15 cellular contexts compared by ENCODE assay signal in genomic region chr1:40416709-40417108, GRCh38. TPM values are rescaled to one million over a fixed set of nuclear protein-coding genes. Genes with fewer than 3 reads are reported as not detected.
A peak's percentile ranks its signal among the peaks of the same experiment; 100 is the strongest.
DNase-seq lines count a peak whose midpoint lies in the region; ATAC-seq and TF ChIP-seq lines count a peak whose summit lies in the region.
"Had no signal": no experiment of that assay in that cellular context is flagged by ENCODE, and none has a peak within 500 bp of the region (broad histone marks: within the 10 kb centered on the region; RNA-seq: fewer than 3 reads in every experiment).

No MANE protein-coding gene starts in this region.

- H3K36me3 ChIP-seq in OCI-LY7 (ENCODE audit: insufficient read depth, low read length) = peaks cover 95% of the 10 kb centered on the region

- no peak overlapping the region for H3K4me3 ChIP-seq in OCI-LY7 (ENCODE audit: low read depth, low read length, poor library complexity, severe bottlenecking)
- H3K4me3 ChIP-seq: BLaER1, GM23338 had no signal

- TF ChIP-seq CTCF in OCI-LY7 (conservative IDR thresholded peaks at IDR 0.05; ENCODE audit: low read length) = no peak

- POLR2A ChIA-PET in OCI-LY7 (lab: Charles Lee) = interaction anchor here (0.6 to 0.7 kb wide), 2 partner anchors 12 to 248 kb away, joined by 4 read pairs; no protein-coding TSS in a partner anchor

- H3K36me3 Mint-ChIP-seq in activated T-cell treated with anti-CD3 and anti-CD28 coated beads, Interleukin-2, amount 50 U/mL, for 72 hours (ENCODE audit: insufficient read depth in 2 of 2) = peaks cover 56 to 82% of the 10 kb centered on the region in 2 donors
- peaks cover 64 to 81% of the 10 kb centered on the region in 2 donors for H3K36me3 Mint-ChIP-seq in naive B cell

- H3K4me3 Mint-ChIP-seq in activated T-cell treated with anti-CD3 and anti-CD28 coated beads, Interleukin-2, amount 50 U/mL, for 72 hours = no peak overlapping the region
- H3K4me3 Mint-ChIP-seq in stimulated activated naive CD8-positive, alpha-beta T cell treated with anti-CD3 and anti-CD28 coated beads, Interleukin-15, amount 100 ng/mL, for 72 hours = no peak overlapping the region
- no peak overlapping the region for H3K4me3 Mint-ChIP-seq in naive B cell
- H3K4me3 Mint-ChIP-seq: GM23338 had no signal

- peak overlapping the region; percentile 72 for H3K27ac Mint-ChIP-seq in activated T-cell treated with anti-CD3 and anti-CD28 coated beads, Interleukin-2, amount 50 U/mL, for 72 hours
- H3K27ac Mint-ChIP-seq in stimulated activated naive CD8-positive, alpha-beta T cell treated with anti-CD3 and anti-CD28 coated beads, Interleukin-15, amount 100 ng/mL, for 72 hours = peak overlapping the region in 1 of 2 donors; percentile 35
- peak overlapping the region in 4 of 6 donors; percentile 32 to 83 (median 76) for H3K27ac Mint-ChIP-seq in naive B cell
- H3K27ac Mint-ChIP-seq: GM23338 had no signal

- no TSS peak for BruUV-seq in OCI-LY7 (replicated peaks; lab: Mats Ljungman, UMichigan)

- no peaks in the 10 kb centered on the region for H3K9me3 Mint-ChIP-seq in activated T-cell treated with anti-CD3 and anti-CD28 coated beads, Interleukin-2, amount 50 U/mL, for 72 hours
- H3K9me3 Mint-ChIP-seq in stimulated activated naive CD8-positive, alpha-beta T cell treated with anti-CD3 and anti-CD28 coated beads, Interleukin-15, amount 100 ng/mL, for 72 hours = no peaks in the 10 kb centered on the region
- no peaks in the 10 kb centered on the region for H3K9me3 Mint-ChIP-seq in naive B cell
- H3K9me3 Mint-ChIP-seq: GM23338 had no signal

- H4K20me1 ChIP-seq in OCI-LY7 (ENCODE audit: insufficient read depth, low read length) = no peaks in the 10 kb centered on the region
- H4K20me1 ChIP-seq: BLaER1 had no signal

- intact Hi-C loops in OCI-LY7 (cut with micrococcal nuclease; ENCODE audit: unreplicated experiment) = no loop called here

- peak in 1 of 2 donors; percentile 18 for ATAC-seq in activated T-cell treated with anti-CD3 and anti-CD28 coated beads, Interleukin-2, amount 50 U/mL, for 72 hours (replicated peaks in 1 of 2)
- peak; percentile 23 for ATAC-seq in stimulated activated naive CD8-positive, alpha-beta T cell treated with anti-CD3 and anti-CD28 coated beads, Interleukin-15, Interleukin-2, amounts not matched to agents 100 U/mL and 50 U/mL, for 24 hours
- no peak for ATAC-seq in stimulated activated naive CD8-positive, alpha-beta T cell treated with anti-CD3 and anti-CD28 coated beads, Interleukin-15, amount 100 ng/mL, for 72 hours
- no peak for ATAC-seq in naive B cell (ENCODE audit: low read depth in 2 of 2)
- ATAC-seq in GM19395 (IDR thresholded peaks at IDR 0.05; ENCODE audit: unreplicated experiment) = no peak
- ATAC-seq in GM21447 (IDR thresholded peaks at IDR 0.05; ENCODE audit: unreplicated experiment) = no peak
- ATAC-seq: GM23338 had no signal

- H3K4me1 ChIP-seq in OCI-LY7 (ENCODE audit: insufficient read depth, low read length, poor library complexity, severe bottlenecking) = no peaks in the 10 kb centered on the region

- no peak overlapping the region for H3K27ac ChIP-seq in OCI-LY7 (ENCODE audit: low read depth, low read length, poor library complexity, severe bottlenecking)
- H3K27ac ChIP-seq: BLaER1 had no signal

- no peaks in the 10 kb centered on the region for H3K9me3 ChIP-seq in OCI-LY7 (ENCODE audit: low read length)
- H3K9me3 ChIP-seq: BLaER1 had no signal

- no peak overlapping the region for H3K4me2 ChIP-seq in OCI-LY7 (ENCODE audit: low read length)
- H3K4me2 ChIP-seq: BLaER1, GM23338 had no signal

- H3K79me2 ChIP-seq in OCI-LY7 (ENCODE audit: insufficient read depth, low read depth, low read length) = no peaks in the 10 kb centered on the region

- H3K4me1 Mint-ChIP-seq in activated T-cell treated with anti-CD3 and anti-CD28 coated beads, Interleukin-2, amount 50 U/mL, for 72 hours (ENCODE audit: low read depth) = peaks cover 22% of the 10 kb centered on the region
- H3K4me1 Mint-ChIP-seq in stimulated activated naive CD8-positive, alpha-beta T cell treated with anti-CD3 and anti-CD28 coated beads, Interleukin-15, amount 100 ng/mL, for 72 hours = peaks cover 67% of the 10 kb centered on the region
- peaks cover 15 to 28% (median 19%) of the 10 kb centered on the region in 3 donors for H3K4me1 Mint-ChIP-seq in naive B cell
- H3K4me1 Mint-ChIP-seq: GM23338 had no signal

- H3K9me2 ChIP-seq in OCI-LY7 (ENCODE audit: insufficient read depth, low read length) = no peaks in the 10 kb centered on the region

- DNase-seq in activated T-cell treated with anti-CD3 and anti-CD28 coated beads, Interleukin-2, amount 50 U/mL, for 72 hours = no peak
- DNase-seq in activated T-cell treated with anti-CD3 and anti-CD28 coated beads, Interleukin-2, amount 50 U/mL, for 1 hour = no peak
- no peak for DNase-seq in stimulated activated naive CD8-positive, alpha-beta T cell treated with anti-CD3 and anti-CD28 coated beads, Interleukin-15, Interleukin-2, amounts not matched to agents 100 U/mL and 50 U/mL, for 24 hours
- DNase-seq in stimulated activated naive CD8-positive, alpha-beta T cell treated with anti-CD3 and anti-CD28 coated beads, Interleukin-15, amount 100 ng/mL, for 72 hours = no peak
- DNase-seq in naive B cell (no peak), OCI-LY7 (ENCODE audit: low spot score) (no peak)
- DNase-seq: 8988T, AML-193, Calu3, DMS 273 treated with DMSO at 0.1 percent for 48 hours, H7 had no signal

- no peaks in the 10 kb centered on the region for H3K27me3 Mint-ChIP-seq in activated T-cell treated with anti-CD3 and anti-CD28 coated beads, Interleukin-2, amount 50 U/mL, for 72 hours (ENCODE audit: low read depth)
- no peaks in the 10 kb centered on the region for H3K27me3 Mint-ChIP-seq in stimulated activated naive CD8-positive, alpha-beta T cell treated with anti-CD3 and anti-CD28 coated beads, Interleukin-15, amount 100 ng/mL, for 72 hours
- H3K27me3 Mint-ChIP-seq in naive B cell = no peaks in the 10 kb centered on the region

- no peak overlapping the region for H2AFZ ChIP-seq in OCI-LY7 (ENCODE audit: low read length)
- H2AFZ ChIP-seq: GM23338 had no signal

- CTCF ChIA-PET in OCI-LY7 (lab: Charles Lee; ENCODE audit: unreplicated experiment) = no interaction called here

RNA-seq across cellular contexts. Expression of gene ZFP69B, which starts 33.6 kb away (rescaled TPM):
- 1 to 10 TPM; 7.4 to 7.9 TPM for total RNA-seq in activated T-cell treated with anti-CD3 and anti-CD28 coated beads, Interleukin-2, amount 50 U/mL, for 72 hours
- polyA plus RNA-seq in naive B cell (ENCODE audit: low read depth in 6 of 6) = 1 to 10 TPM in 5 of 6 donors, not detected in 1; 1.1 to 3.2 (median 2.0) TPM
- total RNA-seq in OCI-LY7 (2014; rRNA removed; shearing (Covaris generic)) = 12.7 and 18.2 TPM in 2 replicates
- total RNA-seq in OCI-LY7 (2022) = 26.8 and 28.3 TPM in 2 replicates

RNA-seq across cellular contexts. Expression of gene SMAP2, which starts 43.2 kb away (rescaled TPM):
- total RNA-seq in activated T-cell treated with anti-CD3 and anti-CD28 coated beads, Interleukin-2, amount 50 U/mL, for 72 hours = 100 to 1,000 TPM; 487 to 586 TPM
- polyA plus RNA-seq in naive B cell (ENCODE audit: low read depth in 6 of 6) = 100 to 1,000 TPM; 480 to 946 (median 649) TPM
- total RNA-seq in OCI-LY7 (2014; rRNA removed; shearing (Covaris generic)) = 50.3 and 60.5 TPM in 2 replicates
- total RNA-seq in OCI-LY7 (2022) = 105 and 118 TPM in 2 replicates

Comparison
In these comparisons a context has a peak if more than half of its experiments do, and no peak if none do; other contexts are left out.
1. RNA of gene SMAP2, which starts 43.2 kb away (total RNA-seq): 487 to 586 TPM in activated T-cell treated with anti-CD3 and anti-CD28 coated beads, Interleukin-2, amount 50 U/mL, for 72 hours; 50.3 to 118 TPM in OCI-LY7; every median in the first group is over 4 times any median in the second.